Comparison of ENCODE assay signal across 5 cellular contexts in the genomic region with DNA sequence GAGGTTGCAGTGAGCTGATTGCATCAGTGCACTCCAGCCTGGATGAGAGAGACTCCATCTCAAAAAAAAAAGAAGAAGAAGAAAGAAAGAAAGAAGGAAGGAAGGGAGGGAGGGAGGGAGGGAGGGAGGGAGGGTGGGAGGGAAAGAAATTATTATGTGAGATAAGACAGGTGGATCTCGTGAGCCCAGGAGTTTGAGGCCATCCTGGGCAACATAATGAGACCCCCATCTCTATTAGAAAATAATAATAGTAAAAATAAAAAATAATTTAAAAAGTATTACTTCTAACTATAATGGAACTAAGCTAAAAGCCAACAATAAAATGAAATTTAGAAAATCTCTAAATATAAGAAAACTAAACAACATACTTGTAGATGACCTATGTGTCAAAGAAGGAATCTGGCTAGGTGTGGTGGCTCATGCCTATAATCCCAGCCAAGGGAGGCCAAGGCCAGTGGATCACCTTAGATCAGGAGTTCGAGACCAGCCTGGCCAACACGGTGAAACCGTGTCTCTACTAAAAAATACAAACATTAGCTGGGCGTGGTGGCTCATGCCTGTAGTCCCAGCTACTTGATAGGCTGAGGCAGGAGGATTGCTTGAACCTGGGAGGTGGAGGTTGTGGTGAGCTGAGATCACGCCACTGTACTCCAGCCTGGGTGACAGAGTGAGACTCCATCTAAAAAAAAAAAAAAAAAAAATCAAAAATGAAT. TPM values are rescaled to one million over a fixed set of nuclear protein-coding genes. Genes with fewer than 3 reads are reported as not detected.
"Had no signal": no experiment of that assay in that cellular context is flagged by ENCODE, and none has a peak within 500 bp of the region (broad histone marks: within the 10 kb centered on the region; RNA-seq: fewer than 3 reads in every experiment).

No MANE protein-coding gene starts in this region.

RNA-seq across cellular contexts. Expression of gene LGALS7, which starts 12.4 kb away (rescaled TPM):
- total RNA-seq: GM23338, H1, H9 had no signal
- polyA plus RNA-seq: IgD-negative memory B cell had no signal

RNA-seq across cellular contexts. Expression of gene LGALS7B, which starts 28.0 kb away (rescaled TPM):
- total RNA-seq: H1, HT-29 had no signal
- polyA plus RNA-seq: IgD-negative memory B cell had no signal

RNA-seq across cellular contexts. Expression of gene LGALS4, which starts 51.8 kb away (rescaled TPM):
- polyA plus RNA-seq: GM23338, IgD-negative memory B cell had no signal
